ENCODE assay signal across 10 cellular contexts in genomic region chr5:83474986-83475385, GRCh38. TPM values are rescaled to one million over a fixed set of nuclear protein-coding genes. Genes with fewer than 3 reads are reported as not detected.
DNase-seq lines count a peak whose midpoint lies in the region; ATAC-seq and TF ChIP-seq lines count a peak whose summit lies in the region.
"Had no signal": no experiment of that assay in that cellular context is flagged by ENCODE, and none has a peak within 500 bp of the region (broad histone marks: within the 10 kb centered on the region; RNA-seq: fewer than 3 reads in every experiment).

No MANE protein-coding gene starts in this region.

- H3K9ac ChIP-seq in neuronal stem cell (ENCODE audit: low read depth, low read length, poor library complexity) = no peak overlapping the region

- CTCF ChIA-PET in Caco-2 (lab: Charles Lee) = no interaction called here
- CTCF ChIA-PET in Panc1 (lab: Charles Lee) = no interaction called here

- H2AFZ ChIP-seq in neuronal stem cell (ENCODE audit: low read length) = no peak overlapping the region

- BruUV-seq in Caco-2 (replicated peaks; lab: Mats Ljungman, UMichigan) = TSS peak; percentile 42
- BruUV-seq in Panc1 (replicated peaks; lab: Mats Ljungman, UMichigan) = no TSS peak

- H3K9me3 ChIP-seq in Caco-2 (no peaks in the 10 kb centered on the region), Panc1 (ENCODE audit: control insufficient read depth, insufficient read depth, low read depth, low read length) (no peaks in the 10 kb centered on the region), esophagus muscularis mucosa (no peaks in the 10 kb centered on the region), neuronal stem cell (replicated peaks in 1 of 2; ENCODE audit: control insufficient read depth in 2 of 2, insufficient read depth in 1 of 2, low read depth in 1 of 2, low read length in 2 of 2) (peaks cover 0 to 20% of the 10 kb centered on the region in 2 donors)

- POLR2A ChIA-PET in Caco-2 (lab: Charles Lee) (interaction anchor here (0.6 to 1.0 kb wide), 2 partner anchors 84 to 162 kb away, joined by 3 to 4 read pairs; no protein-coding TSS in a partner anchor), Panc1 (lab: Charles Lee) (no interaction called here)

- intact Hi-C loops in Caco-2 (cut with micrococcal nuclease; ENCODE audit: unreplicated experiment) = loop anchor here (1.0 to 5.0 kb wide), 6 partner anchors 43 to 1123 kb away; partner anchors contain the start of genes TMEM167A and XRCC4
- intact Hi-C loops in Panc1 (cut with micrococcal nuclease; ENCODE audit: unreplicated experiment) = loop anchor here (5.0 to 10.0 kb wide), 3 partner anchors 398 to 833 kb away; partner anchors contain the start of genes TMEM167A and XRCC4
- intact Hi-C loops in esophagus muscularis mucosa (cut with DNase I) = loop anchor here (5.0 kb wide), 1 partner anchor 833 kb away; no protein-coding TSS in a partner anchor

- no peak overlapping the region for H4K91ac ChIP-seq in neuronal stem cell (ENCODE audit: low read depth, low read length, poor library complexity)

- peaks cover 7% of the 10 kb centered on the region for H3K27me3 Mint-ChIP-seq in Caco-2 (ENCODE audit: insufficient read depth, unreplicated experiment)

- no peak overlapping the region for H2BK5ac ChIP-seq in neuronal stem cell (ENCODE audit: low read length)

- H3K27ac ChIP-seq in Panc1 (ENCODE audit: low read length) = no peak overlapping the region
- peak overlapping the region; percentile 66 to 78 (median 70) for H3K27ac ChIP-seq in esophagus muscularis mucosa (replicated peaks in 1 of 4)
- no peak overlapping the region for H3K27ac ChIP-seq in neuronal stem cell (replicated peaks; ENCODE audit: low read length)

- no peak overlapping the region for H2BK15ac ChIP-seq in neuronal stem cell (ENCODE audit: low read length)

- no peak for TF ChIP-seq EP300 in esophagus muscularis mucosa (IDR thresholded peaks at IDR 0.05)

- H3K36me3 Mint-ChIP-seq in Caco-2 (ENCODE audit: insufficient read depth, unreplicated experiment) = peaks cover 15% of the 10 kb centered on the region

- in situ Hi-C loops in Panc1 (cut with HindIII; ENCODE audit: low pct_unique_long_range_greater_than_20kb, low sequenced_read_pairs) = no loop called here

- peaks cover 30% of the 10 kb centered on the region for H3K4me1 Mint-ChIP-seq in Caco-2 (ENCODE audit: low read depth, unreplicated experiment)

- TF ChIP-seq CTCF in Caco-2 (IDR thresholded peaks at IDR 0.05; ENCODE audit: insufficient read depth in 1 of 2, low read depth in 1 of 2, low read length in 1 of 2, severe bottlenecking in 1 of 2, unreplicated experiment in 1 of 2) (no peak), Panc1 (IDR thresholded peaks at IDR 0.05) (no peak), esophagus muscularis mucosa (IDR thresholded peaks at IDR 0.05) (no peak)

- H3K36me3 ChIP-seq in Caco-2 (ENCODE audit: control insufficient read depth, insufficient read depth, low read length) (no peaks in the 10 kb centered on the region), Panc1 (ENCODE audit: control insufficient read depth, insufficient read depth, low read length) (no peaks in the 10 kb centered on the region; the same call in none of the 2 replicates), esophagus muscularis mucosa (no peaks in the 10 kb centered on the region), neuronal stem cell (replicated peaks in 1 of 2; ENCODE audit: control insufficient read depth in 2 of 2, insufficient read depth in 2 of 2, low read length in 2 of 2) (peaks cover 0 to 58% of the 10 kb centered on the region in 2 donors)

- no peak overlapping the region for H3K14ac ChIP-seq in neuronal stem cell (ENCODE audit: low read length)

- peak overlapping the region; percentile 50 for H3K4me3 ChIP-seq in Caco-2 (ENCODE audit: low read depth, low read length)
- H3K4me3 ChIP-seq in Panc1 (ENCODE audit: low read depth in 2 of 2, low read length in 2 of 2) = peak overlapping the region; percentile 49 to 76
- H3K4me3 ChIP-seq in esophagus muscularis mucosa = peak overlapping the region; percentile 51 to 58 (median 54)
- H3K4me3 ChIP-seq in neuronal stem cell (ENCODE audit: low read length in 2 of 2) = peak overlapping the region; percentile 58 to 87

- no peak overlapping the region for H3K4ac ChIP-seq in neuronal stem cell (ENCODE audit: low read length)

- H3K9me3 Mint-ChIP-seq in Caco-2 (ENCODE audit: unreplicated experiment) = no peaks in the 10 kb centered on the region
- H3K9me3 Mint-ChIP-seq: activated naive CD4-positive, alpha-beta T cell treated with anti-CD3 and anti-CD28 coated beads, Interleukin-2, amount 10 ng/mL, durations not matched to agents 7 days and 5 days had no signal

- DNase-seq in Caco-2 (no peak), Panc1 (ENCODE audit: low read depth, low spot score) (no peak), esophagus muscularis mucosa (ENCODE audit: extremely low spot score) (no peak), neuronal stem cell (ENCODE audit: low spot score) (peak; percentile 20), HT-29 (ENCODE audit: low spot score) (no peak)
- no peak for DNase-seq in effector CD8-positive, alpha-beta T cell (lab: John Stamatoyannopoulos, UW)
- DNase-seq: NCI-H187 had no signal

- H3K79me1 ChIP-seq in neuronal stem cell (ENCODE audit: low read depth, low read length) = no peaks in the 10 kb centered on the region

- peak overlapping the region; percentile 1 for H3K18ac ChIP-seq in neuronal stem cell (ENCODE audit: low read length)

- H3K4me1 ChIP-seq in Caco-2 (peaks cover 25% of the 10 kb centered on the region), Panc1 (ENCODE audit: control insufficient read depth, insufficient read depth, low read length) (peaks cover 9% of the 10 kb centered on the region), esophagus muscularis mucosa (peaks cover 27 to 46% (median 41%) of the 10 kb centered on the region in 4 donors), neuronal stem cell (ENCODE audit: control insufficient read depth in 2 of 2, insufficient read depth in 1 of 2, low read depth in 1 of 2, low read length in 2 of 2) (peaks cover 7 to 19% of the 10 kb centered on the region in 2 donors)

- 14% methylated on average over 8 of the region's 8 CpGs for WGBS in esophagus muscularis mucosa
- WGBS in neuronal stem cell (ENCODE audit: extremely low coverage in 2 of 2, insufficient read length in 2 of 2, insufficient replicate concordance in 1 of 2), 2 donors = no CpG with 5 or more reads among the region's 8 CpGs

- H3K23ac ChIP-seq in neuronal stem cell (ENCODE audit: low read depth, low read length, poor library complexity) = no peak overlapping the region

- ATAC-seq in Panc1 (no peak), GM19452 (IDR thresholded peaks at IDR 0.05; ENCODE audit: unreplicated experiment) (no peak), GM21619 (IDR thresholded peaks at IDR 0.05; ENCODE audit: unreplicated experiment) (no peak)

- peak overlapping the region; percentile 83 for H3K4me3 Mint-ChIP-seq in Caco-2 (ENCODE audit: unreplicated experiment)
- H3K4me3 Mint-ChIP-seq: activated naive CD4-positive, alpha-beta T cell treated with anti-CD3 and anti-CD28 coated beads, Interleukin-2, amount 10 ng/mL, durations not matched to agents 7 days and 5 days had no signal

- no peak overlapping the region for H4K8ac ChIP-seq in neuronal stem cell (ENCODE audit: low read depth, low read length)

- TF ChIP-seq POLR2A in esophagus muscularis mucosa (IDR thresholded peaks at IDR 0.05; ENCODE audit: low read depth) = no peak

- no peak overlapping the region for H2BK12ac ChIP-seq in neuronal stem cell (ENCODE audit: low read length)

- no peak overlapping the region for H2AK5ac ChIP-seq in neuronal stem cell (ENCODE audit: low read depth, low read length)

- peak overlapping the region; percentile 69 for H3K4me2 ChIP-seq in neuronal stem cell (ENCODE audit: insufficient read depth, low read length, poor library complexity, severe bottlenecking)

- no peaks in the 10 kb centered on the region for H3K27me3 ChIP-seq in Caco-2 (replicated peaks; ENCODE audit: control insufficient read depth, insufficient read depth, low read length)
- peaks cover 33% of the 10 kb centered on the region for H3K27me3 ChIP-seq in Panc1 (ENCODE audit: control insufficient read depth, insufficient read depth, low read length)
- peaks cover 0 to 63% (median 21%) of the 10 kb centered on the region in 4 donors for H3K27me3 ChIP-seq in esophagus muscularis mucosa
- no peaks in the 10 kb centered on the region for H3K27me3 ChIP-seq in neuronal stem cell (ENCODE audit: control insufficient read depth in 3 of 3, insufficient read depth in 3 of 3, low read depth in 1 of 3, low read length in 3 of 3)

- peak overlapping the region; percentile 53 for H3K27ac Mint-ChIP-seq in Caco-2 (ENCODE audit: unreplicated experiment)
- H3K27ac Mint-ChIP-seq: activated naive CD4-positive, alpha-beta T cell treated with anti-CD3 and anti-CD28 coated beads, Interleukin-2, amount 10 ng/mL, durations not matched to agents 7 days and 5 days had no signal

- H2BK120ac ChIP-seq in neuronal stem cell (ENCODE audit: low read depth, low read length) = no peak overlapping the region

RNA-seq across cellular contexts. Expression of gene VCAN, which starts 3.4 kb away (rescaled TPM):
- total RNA-seq in Caco-2 (2022) (27.4 and 34.1 TPM in 2 replicates), Panc1 (2021; ENCODE audit: unreplicated experiment) (0.72 TPM), esophagus muscularis mucosa (100 to 1,000 TPM in 1 of 4 donors, 10 to 100 TPM in 3; 66.9 to 117 (median 71.6) TPM)
- polyA plus RNA-seq in Panc1 (2012; ENCODE audit: insufficient read length) = 0.25 TPM
- 37.7 TPM for polyA plus RNA-seq in neuronal stem cell (2013, experiment 1 of 2)
- polyA plus RNA-seq in neuronal stem cell (2013, experiment 2 of 2) = 38.4 TPM
- total RNA-seq in HT-29 (2014; rRNA removed; shearing (Covaris generic)) = not detected in 2 replicates

Comparison
In these comparisons a context has a peak if more than half of its experiments do, and no peak if none do; other contexts are left out.
1. H3K27ac ChIP-seq: peak in esophagus muscularis mucosa (4 of 4); none in Panc1 (single experiment) and neuronal stem cell (single experiment).
2. RNA of gene VCAN, which starts 3.4 kb away (total RNA-seq): 66.9 to 117 TPM in esophagus muscularis mucosa and 27.4 to 34.1 TPM in Caco-2; 0.72 TPM in Panc1 (single experiment) and not detected in HT-29; every median in the first group is over 10 times any median in the second.
3. Peak in every context shown above with its lines, with median percentiles within 50 percentile points of each other: H3K4me3 ChIP-seq.